ENCODE assay signal across 8 cellular contexts in genomic region chr1:171655215-171656116, GRCh38. TPM values are rescaled to one million over a fixed set of nuclear protein-coding genes. Genes with fewer than 3 reads are reported as not detected.
DNase-seq lines count a peak whose midpoint lies in the region; ATAC-seq and TF ChIP-seq lines count a peak whose summit lies in the region.

No MANE protein-coding gene starts in this region.

- H3K36me3 ChIP-seq in DOHH2 (ENCODE audit: control insufficient read depth, low read length) (no peaks in the 10 kb centered on the region), vagina (no peaks in the 10 kb centered on the region)

- no peaks in the 10 kb centered on the region for H3K79me2 ChIP-seq in DOHH2 (ENCODE audit: control insufficient read depth, low read length)

- no peaks in the 10 kb centered on the region for H3K9me3 ChIP-seq in DOHH2 (ENCODE audit: control insufficient read depth, insufficient read depth, low read length)
- no peaks in the 10 kb centered on the region for H3K9me3 ChIP-seq in vagina

- peaks cover 4% of the 10 kb centered on the region for H3K4me1 ChIP-seq in DOHH2 (ENCODE audit: control insufficient read depth, low read length)
- H3K4me1 ChIP-seq in vagina, result peaks cover 32% of the 10 kb centered on the region

- peak; percentile 73 for ATAC-seq in HG02610 (IDR thresholded peaks at IDR 0.05; ENCODE audit: unreplicated experiment)

- no peak overlapping the region for H3K27ac Mint-ChIP-seq in activated T-helper 2 cell treated with anti-CD3 and anti-CD28 coated beads, Interferon-gamma antibody, Interleukin-2, Interleukin-4, amounts not matched to agents 10 μg/mL and 5 μg/mL and 100 μg/mL, durations not matched to agents 14 hours and 24 hours and 36 hours

- H3F3A ChIP-seq in DOHH2 (ENCODE audit: control insufficient read depth, insufficient read depth), result no peaks in the 10 kb centered on the region

- H3K4me3 ChIP-seq in DOHH2 (ENCODE audit: low read length) (no peak overlapping the region), vagina (peak overlapping the region in 1 of 2 donors; percentile 11)

- peak overlapping the region; percentile 16 for H3K4me2 ChIP-seq in DOHH2 (ENCODE audit: low read length)

- no peaks in the 10 kb centered on the region for H3K36me3 Mint-ChIP-seq in activated T-helper 2 cell treated with anti-CD3 and anti-CD28 coated beads, Interferon-gamma antibody, Interleukin-2, Interleukin-4, amounts not matched to agents 10 μg/mL and 5 μg/mL and 100 μg/mL, durations not matched to agents 14 hours and 24 hours and 36 hours (ENCODE audit: low read depth)

- peaks cover 10% of the 10 kb centered on the region for H3K4me1 Mint-ChIP-seq in activated T-helper 2 cell treated with anti-CD3 and anti-CD28 coated beads, Interferon-gamma antibody, Interleukin-2, Interleukin-4, amounts not matched to agents 10 μg/mL and 5 μg/mL and 100 μg/mL, durations not matched to agents 14 hours and 24 hours and 36 hours (ENCODE audit: low read depth)

- no peaks in the 10 kb centered on the region for H3K9me3 Mint-ChIP-seq in activated T-helper 2 cell treated with anti-CD3 and anti-CD28 coated beads, Interferon-gamma antibody, Interleukin-2, Interleukin-4, amounts not matched to agents 10 μg/mL and 5 μg/mL and 100 μg/mL, durations not matched to agents 14 hours and 24 hours and 36 hours

- peak; percentile 60 for DNase-seq in activated T-helper 2 cell treated with anti-CD3 and anti-CD28 coated beads, Interferon-gamma antibody, Interleukin-2, Interleukin-4, amounts not matched to agents 10 μg/mL and 5 μg/mL and 100 μg/mL, durations not matched to agents 14 hours and 24 hours and 36 hours (ENCODE audit: low spot score)
- peak; percentile 39 for DNase-seq in glomerular endothelial cell (ENCODE audit: extremely low read depth, low read depth, low spot score)
- peak; percentile 51 for DNase-seq in pulmonary artery endothelial cell (ENCODE audit: low read depth, low spot score)
- no peak for DNase-seq in vagina (ENCODE audit: extremely low spot score in 2 of 2)
- no peak for DNase-seq in NCI-H2081 (lab: John Stamatoyannopoulos, UW)

- H3K27me3 ChIP-seq in DOHH2 (ENCODE audit: control insufficient read depth, low read length) (peaks cover 33% of the 10 kb centered on the region), vagina (no peaks in the 10 kb centered on the region)

- no peak overlapping the region for H3K27ac ChIP-seq in DOHH2 (ENCODE audit: low read depth, low read length)
- peak overlapping the region; percentile 89 for H3K27ac ChIP-seq in vagina

- TF ChIP-seq CTCF in DOHH2 (IDR thresholded peaks at IDR 0.05; ENCODE audit: low read depth, low read length, poor library complexity, severe bottlenecking) (peak; percentile 78), vagina (IDR thresholded peaks at IDR 0.05) (peak in 2 of 3 experiments; percentile 19)

- peaks cover 21% of the 10 kb centered on the region for H3K27me3 Mint-ChIP-seq in activated T-helper 2 cell treated with anti-CD3 and anti-CD28 coated beads, Interferon-gamma antibody, Interleukin-2, Interleukin-4, amounts not matched to agents 10 μg/mL and 5 μg/mL and 100 μg/mL, durations not matched to agents 14 hours and 24 hours and 36 hours (ENCODE audit: low read depth)

- no peaks in the 10 kb centered on the region for H4K20me1 ChIP-seq in DOHH2 (ENCODE audit: control insufficient read depth, insufficient read depth, low read depth, low read length)

- TF ChIP-seq POLR2A in vagina (IDR thresholded peaks at IDR 0.05), result no peak

- intact Hi-C loops in activated T-helper 2 cell treated with anti-CD3 and anti-CD28 coated beads, Interferon-gamma antibody, Interleukin-2, Interleukin-4, amounts not matched to agents 10 μg/mL and 5 μg/mL and 100 μg/mL, durations not matched to agents 14 hours and 24 hours and 36 hours (cut with micrococcal nuclease), result loop anchor here (2.0 kb wide), 2 partner anchors 87 to 329 kb away; partner anchors contain the start of gene VAMP4
- intact Hi-C loops in vagina (cut with DNase I), result no loop called here

- H3K9me2 ChIP-seq in DOHH2 (replicated peaks; ENCODE audit: control insufficient read depth, low read length), result no peaks in the 10 kb centered on the region

- H3K4me3 Mint-ChIP-seq in activated T-helper 2 cell treated with anti-CD3 and anti-CD28 coated beads, Interferon-gamma antibody, Interleukin-2, Interleukin-4, amounts not matched to agents 10 μg/mL and 5 μg/mL and 100 μg/mL, durations not matched to agents 14 hours and 24 hours and 36 hours (ENCODE audit: low read depth), result no peak overlapping the region

TF ChIP-seq in PFSK-1, 5 proteins besides CTCF, POLR2A, EP300 and RAD21:
- TF ChIP-seq FOXP2 (optimal IDR thresholded peaks at IDR 0.05; ENCODE audit: borderline replicate concordance, extremely low read depth, extremely low read length, insufficient read depth), result peak; percentile 80
- TF ChIP-seq POLR2AphosphoS5 (IDR thresholded peaks at IDR 0.05; ENCODE audit: low read depth, low read length), result no peak

RNA-seq across cellular contexts. Expression of gene MYOC, which starts 3.0 kb away (rescaled TPM):
- not detected for polyA plus RNA-seq in PFSK-1 (2012; ENCODE audit: insufficient read length, low read depth)
- not detected in 2 replicates for total RNA-seq in activated T-helper 2 cell treated with anti-CD3 and anti-CD28 coated beads, Interferon-gamma antibody, Interleukin-2, Interleukin-4, amounts not matched to agents 10 μg/mL and 5 μg/mL and 100 μg/mL, durations not matched to agents 14 hours and 24 hours and 36 hours
- total RNA-seq in glomerular endothelial cell, result 0.29 TPM in 1 of 2 replicates, not detected in the other
- total RNA-seq in pulmonary artery endothelial cell, result not detected in 2 replicates
- total RNA-seq in vagina, result 19.4 TPM

RNA-seq across cellular contexts. Expression of gene MYOCOS, which starts 33.4 kb away (rescaled TPM):
- not detected for polyA plus RNA-seq in PFSK-1 (2012; ENCODE audit: insufficient read length, low read depth)
- 0.14 TPM in 1 of 2 replicates, not detected in the other for total RNA-seq in activated T-helper 2 cell treated with anti-CD3 and anti-CD28 coated beads, Interferon-gamma antibody, Interleukin-2, Interleukin-4, amounts not matched to agents 10 μg/mL and 5 μg/mL and 100 μg/mL, durations not matched to agents 14 hours and 24 hours and 36 hours
- total RNA-seq in glomerular endothelial cell (not detected in 2 replicates), pulmonary artery endothelial cell (0.04 and 0.20 TPM in 2 replicates), vagina (not detected)

Comparison
In these comparisons a context has a peak if more than half of its experiments do, and no peak if none do; other contexts are left out.
1. DNase-seq: peak in activated T-helper 2 cell treated with anti-CD3 and anti-CD28 coated beads, Interferon-gamma antibody, Interleukin-2, Interleukin-4, amounts not matched to agents 10 μg/mL and 5 μg/mL and 100 μg/mL, durations not matched to agents 14 hours and 24 hours and 36 hours (single experiment), glomerular endothelial cell (single experiment) and pulmonary artery endothelial cell (single experiment); none in vagina (0 of 2) and NCI-H2081 (0 of 2).
2. RNA of gene MYOC, which starts 3.0 kb away (total RNA-seq): 19.4 TPM in vagina (single experiment); 0.29 TPM in glomerular endothelial cell, not detected in activated T-helper 2 cell treated with anti-CD3 and anti-CD28 coated beads, Interferon-gamma antibody, Interleukin-2, Interleukin-4, amounts not matched to agents 10 μg/mL and 5 μg/mL and 100 μg/mL, durations not matched to agents 14 hours and 24 hours and 36 hours and not detected in pulmonary artery endothelial cell; every median in the first group is over 10 times any median in the second.